ENCODE assay signal across 8 cellular contexts in the genomic region with DNA sequence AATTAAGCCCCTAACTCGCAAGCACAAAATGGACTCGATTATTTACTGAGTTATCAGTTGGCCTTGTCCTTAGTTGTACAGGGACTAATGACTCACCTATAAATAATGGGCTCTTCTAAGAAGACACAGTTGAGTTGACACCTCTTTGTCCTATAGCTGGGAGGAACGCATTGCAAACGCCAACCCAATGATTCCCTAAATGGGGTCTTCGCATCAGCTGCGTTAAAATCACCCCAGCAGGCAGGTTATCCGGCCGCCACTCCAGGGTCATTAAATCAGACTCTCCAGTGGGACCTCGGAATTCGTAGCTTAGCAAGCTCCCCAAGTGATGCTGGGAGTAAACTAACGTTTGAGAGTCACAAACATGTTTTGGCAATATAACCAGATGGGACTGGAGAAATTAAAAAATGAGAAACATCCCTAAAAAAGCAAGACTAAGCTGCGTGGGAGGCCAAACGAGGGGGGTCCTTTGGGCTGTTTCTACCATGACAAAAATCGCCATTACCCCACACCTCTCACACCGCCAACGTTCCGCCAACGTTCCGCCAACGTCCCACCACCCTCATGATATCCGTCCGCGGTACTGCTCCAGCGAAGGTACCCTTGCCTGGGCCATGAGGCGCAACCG. TPM values are rescaled to one million over a fixed set of nuclear protein-coding genes. Genes with fewer than 3 reads are reported as not detected.
DNase-seq lines count a peak whose midpoint lies in the region; ATAC-seq and TF ChIP-seq lines count a peak whose summit lies in the region.

No MANE protein-coding gene starts in this region.

- peak overlapping the region; percentile 83 for H3K27ac ChIP-seq in CD4-positive, CD25-positive, alpha-beta regulatory T cell (ENCODE audit: insufficient read depth, low read length, poor library complexity, severe bottlenecking)
- H3K27ac ChIP-seq in KOPT-K1 (ENCODE audit: low read depth, low read length, poor library complexity, severe bottlenecking), result peak overlapping the region; percentile 92
- peak overlapping the region; percentile 90 for H3K27ac ChIP-seq in brain microvascular endothelial cell

- H3K27me3 Mint-ChIP-seq in CD4-positive, CD25-positive, alpha-beta regulatory T cell, result peaks cover 8% of the 10 kb centered on the region

- peak overlapping the region; percentile 95 to 100 (median 96) for H3K27ac Mint-ChIP-seq in CD4-positive, CD25-positive, alpha-beta regulatory T cell

- DNase-seq in CD4-positive, CD25-positive, alpha-beta regulatory T cell, result no peak
- no peak for DNase-seq in brain microvascular endothelial cell
- no peak for DNase-seq in GM03348 (ENCODE audit: low spot score)
- no peak for DNase-seq in COLO829 (ENCODE audit: low spot score)

- peaks cover 11% of the 10 kb centered on the region for H3K36me3 Mint-ChIP-seq in CD4-positive, CD25-positive, alpha-beta regulatory T cell

- peaks cover 18% of the 10 kb centered on the region for H3K36me3 ChIP-seq in CD4-positive, CD25-positive, alpha-beta regulatory T cell (ENCODE audit: control insufficient read depth, insufficient read depth, low read length)
- H3K36me3 ChIP-seq in KOPT-K1 (ENCODE audit: insufficient read depth, low read length) (peaks cover 19% of the 10 kb centered on the region), brain microvascular endothelial cell (replicated peaks) (peaks cover 6% of the 10 kb centered on the region)

- no peaks in the 10 kb centered on the region for H3K27me3 ChIP-seq in CD4-positive, CD25-positive, alpha-beta regulatory T cell (ENCODE audit: control insufficient read depth, insufficient read depth, low read length)
- H3K27me3 ChIP-seq in brain microvascular endothelial cell (replicated peaks) (no peaks in the 10 kb centered on the region), mononuclear cell (ENCODE audit: insufficient read depth, low read length) (no peaks in the 10 kb centered on the region)

- H3K4me3 ChIP-seq in CD4-positive, CD25-positive, alpha-beta regulatory T cell (ENCODE audit: low read depth, low read length), result peak overlapping the region; percentile 88
- peak overlapping the region; percentile 94 for H3K4me3 ChIP-seq in brain microvascular endothelial cell (ENCODE audit: low read depth, low read length)
- peak overlapping the region; percentile 74 for H3K4me3 ChIP-seq in mononuclear cell (ENCODE audit: low read length)

- H3K4me1 Mint-ChIP-seq in CD4-positive, CD25-positive, alpha-beta regulatory T cell, result peaks cover 18 to 56% (median 37%) of the 10 kb centered on the region in 4 donors

- no peaks in the 10 kb centered on the region for H3K9me3 Mint-ChIP-seq in CD4-positive, CD25-positive, alpha-beta regulatory T cell

- in situ Hi-C loops in brain microvascular endothelial cell (cut with HindIII; ENCODE audit: low pct_ligation_motif_present, low sequenced_read_pairs), result no loop called here

- peaks cover 40% of the 10 kb centered on the region for H3K4me1 ChIP-seq in CD4-positive, CD25-positive, alpha-beta regulatory T cell (ENCODE audit: control insufficient read depth, insufficient read depth, low read length, poor library complexity, severe bottlenecking)
- H3K4me1 ChIP-seq in mononuclear cell (ENCODE audit: insufficient read depth, low read length), result peaks cover 41% of the 10 kb centered on the region

- no peak for TF ChIP-seq CTCF in brain microvascular endothelial cell (IDR thresholded peaks at IDR 0.05; ENCODE audit: low read depth, low read length, missing control alignments)

- H3K9me3 ChIP-seq in CD4-positive, CD25-positive, alpha-beta regulatory T cell (ENCODE audit: control insufficient read depth in 2 of 2, low read length in 2 of 2), result no peaks in the 10 kb centered on the region
- no peaks in the 10 kb centered on the region for H3K9me3 ChIP-seq in KOPT-K1 (ENCODE audit: insufficient read depth, low read length, poor library complexity, severe bottlenecking)
- no peaks in the 10 kb centered on the region for H3K9me3 ChIP-seq in mononuclear cell (ENCODE audit: low read depth, low read length)

- peak overlapping the region; percentile 93 to 94 (median 94) for H3K4me3 Mint-ChIP-seq in CD4-positive, CD25-positive, alpha-beta regulatory T cell

- no peak for ATAC-seq in CD4-positive, CD25-positive, alpha-beta regulatory T cell (ENCODE audit: low read depth in 2 of 2)
- ATAC-seq in GM18907 (IDR thresholded peaks at IDR 0.05; ENCODE audit: unreplicated experiment) (no peak), HG03175 (IDR thresholded peaks at IDR 0.05; ENCODE audit: unreplicated experiment) (no peak)

RNA-seq across cellular contexts. Expression of a gene that starts 0.9 kb away (rescaled TPM):
- total RNA-seq in CD4-positive, CD25-positive, alpha-beta regulatory T cell, result 41.0 TPM
- 1 to 10 TPM; 6.7 to 9.9 (median 7.3) TPM for polyA plus RNA-seq in CD4-positive, CD25-positive, alpha-beta regulatory T cell
- total RNA-seq in mononuclear cell, result 17.0 TPM

RNA-seq across cellular contexts. Expression of a gene that starts 9.6 kb away (rescaled TPM):
- 0.59 TPM for total RNA-seq in CD4-positive, CD25-positive, alpha-beta regulatory T cell
- polyA plus RNA-seq in CD4-positive, CD25-positive, alpha-beta regulatory T cell, result 1 to 10 TPM in 3 of 4 donors, under 1 TPM in 1; 0.55 to 4.1 (median 2.6) TPM
- total RNA-seq in mononuclear cell, result 0.52 TPM

RNA-seq across cellular contexts. Expression of a gene that starts 54.1 kb away (rescaled TPM):
- 19.0 TPM for total RNA-seq in CD4-positive, CD25-positive, alpha-beta regulatory T cell
- polyA plus RNA-seq in CD4-positive, CD25-positive, alpha-beta regulatory T cell, result 10 to 100 TPM; 13.9 to 22.7 (median 15.5) TPM
- total RNA-seq in mononuclear cell, result 8.1 TPM
